14 cellular contexts compared by ENCODE assay signal in the genomic region with DNA sequence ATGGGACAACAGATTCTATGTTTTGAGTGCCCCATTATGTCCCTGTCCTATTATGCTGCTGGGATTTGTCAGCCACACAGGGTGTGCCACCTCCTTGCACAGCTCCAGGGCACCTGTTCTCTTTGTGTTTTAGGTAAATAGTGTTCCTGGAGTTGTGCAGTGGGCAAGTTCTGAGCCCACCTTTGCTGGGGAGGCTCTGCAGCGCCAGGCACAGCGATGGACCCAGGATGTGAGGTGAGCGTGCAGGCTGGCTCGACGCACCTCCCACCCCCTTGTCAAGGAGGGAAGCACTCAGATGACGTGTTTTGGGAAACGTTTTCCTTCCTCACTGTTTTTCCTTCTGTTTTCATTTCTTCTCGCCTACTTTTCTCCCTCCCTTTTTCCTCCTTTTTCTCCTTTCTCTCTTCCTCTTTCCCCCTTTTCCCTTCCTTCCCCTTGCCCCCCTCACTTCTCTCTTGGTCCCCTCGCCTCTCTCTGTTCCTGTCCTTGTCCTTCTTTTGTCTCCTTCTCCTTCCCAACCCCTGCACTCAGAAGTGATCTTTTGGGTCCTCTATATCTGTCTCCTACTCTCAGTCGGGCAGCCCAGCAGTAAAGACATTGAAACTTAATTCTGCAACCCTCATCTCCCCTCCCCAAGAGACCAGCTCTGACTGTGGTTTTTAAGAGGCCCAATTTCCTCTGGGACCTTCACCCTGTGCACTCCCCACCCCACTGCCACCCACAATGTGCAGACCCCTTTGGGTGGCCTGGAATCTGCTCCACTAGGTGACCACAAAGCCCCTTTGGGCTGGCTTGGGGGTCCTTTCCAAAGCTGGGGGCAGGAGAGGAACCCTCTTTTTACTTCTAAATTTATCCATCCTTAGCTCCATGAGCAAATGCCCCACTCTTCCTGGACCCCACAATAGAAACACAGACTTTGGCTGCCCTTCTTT.
DNase-seq lines count a peak whose midpoint lies in the region; ATAC-seq, FAIRE-seq and TF ChIP-seq lines count a peak whose summit lies in the region.
"Had no signal": no experiment of that assay in that cellular context is flagged by ENCODE, and none has a peak within 500 bp of the region (broad histone marks: within the 10 kb centered on the region; RNA-seq: fewer than 3 reads in every experiment).

No MANE protein-coding gene starts in this region.

- no peaks in the 10 kb centered on the region for H4K20me1 ChIP-seq in osteoblast (ENCODE audit: insufficient read depth, low read length)

- no peak overlapping the region for H2AFZ ChIP-seq in osteoblast (ENCODE audit: low read length)

- peak overlapping the region; percentile 63 for H3K4me2 ChIP-seq in osteoblast (ENCODE audit: insufficient read depth, low read length)

- no peaks in the 10 kb centered on the region for H3K79me2 ChIP-seq in osteoblast (ENCODE audit: insufficient read depth, low read length)

- TF ChIP-seq POLR2A in erythroblast (IDR thresholded peaks at IDR 0.05; ENCODE audit: low read length) = no peak

- H3K4me1 ChIP-seq in osteoblast (ENCODE audit: insufficient read depth, low read length) = peaks cover 44% of the 10 kb centered on the region
- H3K4me1 ChIP-seq: pancreas had no signal

- H3K36me3 ChIP-seq in osteoblast (ENCODE audit: insufficient read depth, low read length) = no peaks in the 10 kb centered on the region
- H3K36me3 ChIP-seq: pancreas had no signal

- H3K9me3 ChIP-seq in osteoblast (ENCODE audit: low read depth, low read length) = no peaks in the 10 kb centered on the region
- H3K9me3 ChIP-seq: pancreas had no signal

- intact Hi-C loops in cardiac septum (cut with DNase I) = loop anchor here (2.0 kb wide), 1 partner anchor 63 kb away; no protein-coding TSS in a partner anchor
- intact Hi-C loops in left ventricle myocardium superior (cut with micrococcal nuclease) = loop anchor here (10.0 kb wide), 1 partner anchor 63 kb away; no protein-coding TSS in a partner anchor

- H3K4me3 ChIP-seq in coronary artery (no peak overlapping the region), osteoblast (ENCODE audit: insufficient read depth, low read length) (peak overlapping the region; percentile 32)
- H3K4me3 ChIP-seq: pancreas had no signal

- DNase-seq in cardiac septum (ENCODE audit: low spot score) = peak; percentile 69
- no peak for DNase-seq in left ventricle myocardium superior
- DNase-seq in coronary artery (ENCODE audit: low spot score) = no peak
- DNase-seq in osteoblast (ENCODE audit: insufficient read length, low spot score, missing footprints) = no peak
- peak; percentile 10 for DNase-seq in urothelium cell line (ENCODE audit: low spot score)
- DNase-seq in erythroblast (lab: John Stamatoyannopoulos, UW) = no peak
- DNase-seq: MV-4-11; pancreas; stimulated activated CD4-positive, alpha-beta T cell treated with anti-CD3 and anti-CD28 coated beads, Interleukin-4, amount 100 ng/mL, for 4 hours; stimulated activated naive B cell treated with anti-CD40 and anti-IgM and Interleukin-4, amounts not matched to agents 10 μg/mL and 1 μg/mL and 100 μg/mL, for 72 hours had no signal

- H3K27ac ChIP-seq in coronary artery = peak overlapping the region; percentile 68 to 88
- H3K27ac ChIP-seq in osteoblast (ENCODE audit: low read depth, low read length) = peak overlapping the region; percentile 97
- H3K27ac ChIP-seq: epithelial cell of prostate, pancreas had no signal

- ATAC-seq in left ventricle myocardium superior (no peak), GM18868 (IDR thresholded peaks at IDR 0.05; ENCODE audit: unreplicated experiment) (no peak), GM21529 (IDR thresholded peaks at IDR 0.05; ENCODE audit: unreplicated experiment) (no peak)
- ATAC-seq: stimulated activated naive B cell treated with anti-CD40 and anti-IgM and Interleukin-4, amounts not matched to agents 10 μg/mL and 1 μg/mL and 100 μg/mL, for 72 hours had no signal

- no peak for TF ChIP-seq CTCF in coronary artery (IDR thresholded peaks at IDR 0.05)
- TF ChIP-seq CTCF in osteoblast (IDR thresholded peaks at IDR 0.05; ENCODE audit: extremely low read depth, low read depth, low read length) = no peak

- peak; percentile 30 for FAIRE-seq in urothelium cell line (lab: Jason Lieb, UNC)
- FAIRE-seq: A204.1, pancreas had no signal

- no peaks in the 10 kb centered on the region for H3K27me3 ChIP-seq in osteoblast (ENCODE audit: insufficient read depth, low read length)
- H3K27me3 ChIP-seq: pancreas had no signal

Comparison
In these comparisons a context has a peak if more than half of its experiments do, and no peak if none do; other contexts are left out.
1. DNase-seq: peak in cardiac septum (single experiment) and urothelium cell line (single experiment); none in left ventricle myocardium superior (single experiment), coronary artery (single experiment), osteoblast (single experiment) and erythroblast (0 of 2).